In genomic region chr5:79514391-79515105, GRCh38 we compare ENCODE assay signal across 1 cellular context.
TF ChIP-seq lines count a peak whose summit lies in the region.

No MANE protein-coding gene starts in this region.

TF ChIP-seq in GM12878, 131 proteins besides CTCF, POLR2A, EP300 and RAD21 (continued from another document):
- TF ChIP-seq, protein P1, sequence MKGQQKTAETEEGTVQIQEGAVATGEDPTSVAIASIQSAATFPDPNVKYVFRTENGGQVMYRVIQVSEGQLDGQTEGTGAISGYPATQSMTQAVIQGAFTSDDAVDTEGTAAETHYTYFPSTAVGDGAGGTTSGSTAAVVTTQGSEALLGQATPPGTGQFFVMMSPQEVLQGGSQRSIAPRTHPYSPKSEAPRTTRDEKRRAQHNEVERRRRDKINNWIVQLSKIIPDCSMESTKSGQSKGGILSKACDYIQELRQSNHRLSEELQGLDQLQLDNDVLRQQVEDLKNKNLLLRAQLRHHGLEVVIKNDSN (IDR thresholded peaks at IDR 0.05; ENCODE audit: borderline replicate concordance, extremely low read length, insufficient read depth, low read depth, low read length): peak; percentile 38
- peak; percentile 43; the same call in 1 of the 2 replicates for TF ChIP-seq TCF3 (IDR thresholded peaks at IDR 0.05; ENCODE audit: borderline replicate concordance, insufficient read depth, low read depth, low read length)
